Comparison of ENCODE assay signal across 13 cellular contexts in genomic region chr12:88413561-88414095, GRCh38.
DNase-seq lines count a peak whose midpoint lies in the region; ATAC-seq and TF ChIP-seq lines count a peak whose summit lies in the region.
"Had no signal": no experiment of that assay in that cellular context is flagged by ENCODE, and none has a peak within 500 bp of the region (broad histone marks: within the 10 kb centered on the region; RNA-seq: fewer than 3 reads in every experiment).

No MANE protein-coding gene starts in this region.

- H3K36me3 ChIP-seq in adipocyte (ENCODE audit: control insufficient read depth, insufficient read depth, low read length, severe bottlenecking) (no peaks in the 10 kb centered on the region), heart right ventricle (no peaks in the 10 kb centered on the region)
- H3K36me3 ChIP-seq: BLaER1 had no signal

- intact Hi-C loops in heart right ventricle (cut with DNase I), result no loop called here

- H3K4me3 ChIP-seq in adipocyte (ENCODE audit: low read length) (no peak overlapping the region), heart right ventricle (no peak overlapping the region)
- H3K4me3 ChIP-seq: BLaER1, GM12878 had no signal

- H3K4me1 ChIP-seq in adipocyte (ENCODE audit: control insufficient read depth, insufficient read depth, low read length) (peaks cover 58% of the 10 kb centered on the region), heart right ventricle (peaks cover 0 to 7% (median 0%) of the 10 kb centered on the region in 9 donors)
- H3K4me1 ChIP-seq: BLaER1 had no signal

- ATAC-seq in left lobe of liver (peak; percentile 34), heart right ventricle (no peak)
- ATAC-seq: GM12878, HCT116 had no signal

- 53 to 69% methylated on average over 3 of the region's 3 CpGs for WGBS in heart right ventricle, 2 donors

- H3K27ac ChIP-seq in 22Rv1 (peak overlapping the region; percentile 28; the same call in 1 of the 2 replicates), C4-2B (no peak overlapping the region), heart right ventricle (no peak overlapping the region)
- H3K27ac ChIP-seq: BLaER1 had no signal

- DNase-seq in adipocyte (ENCODE audit: low read depth) (peak; percentile 67), left lobe of liver (ENCODE audit: low spot score) (no peak), AG20443 (ENCODE audit: low spot score) (no peak), heart right ventricle (no peak)
- DNase-seq in stimulated activated CD8-positive, alpha-beta memory T cell treated with anti-CD3 and anti-CD28 coated beads, Interleukin-4, amount 100 ng/mL, for 48 hours, result no peak
- DNase-seq: AML-193; CD4-positive, CD25-positive, alpha-beta regulatory T cell; DMS79 had no signal

- H3K9me3 ChIP-seq in adipocyte (ENCODE audit: control insufficient read depth, low read length) (no peaks in the 10 kb centered on the region), heart right ventricle (no peaks in the 10 kb centered on the region)
- H3K9me3 ChIP-seq: BLaER1 had no signal

- H3K27me3 ChIP-seq in adipocyte (replicated peaks; ENCODE audit: control insufficient read depth, insufficient read depth, low read length), result no peaks in the 10 kb centered on the region
- no peaks in the 10 kb centered on the region for H3K27me3 ChIP-seq in heart right ventricle
- H3K27me3 ChIP-seq: BLaER1 had no signal

- no peak overlapping the region for H3K9ac ChIP-seq in adipocyte (ENCODE audit: low read length)
- H3K9ac ChIP-seq: BLaER1 had no signal

- TF ChIP-seq CTCF in 22Rv1 (IDR thresholded peaks at IDR 0.05), result peak; percentile 11; the same call in 1 of the 2 replicates
- peak; percentile 11; the same call in 1 of the 2 replicates for TF ChIP-seq CTCF in C4-2B (conservative IDR thresholded peaks at IDR 0.05)
- TF ChIP-seq CTCF in heart right ventricle (IDR thresholded peaks at IDR 0.05), result no peak

Comparison
In these comparisons a context has a peak if more than half of its experiments do, and no peak if none do; other contexts are left out.
1. CTCF ChIP-seq: peak in 22Rv1 (single experiment) and C4-2B (single experiment); none in heart right ventricle (0 of 9).